ENCODE assay signal across 12 cellular contexts in the genomic region with DNA sequence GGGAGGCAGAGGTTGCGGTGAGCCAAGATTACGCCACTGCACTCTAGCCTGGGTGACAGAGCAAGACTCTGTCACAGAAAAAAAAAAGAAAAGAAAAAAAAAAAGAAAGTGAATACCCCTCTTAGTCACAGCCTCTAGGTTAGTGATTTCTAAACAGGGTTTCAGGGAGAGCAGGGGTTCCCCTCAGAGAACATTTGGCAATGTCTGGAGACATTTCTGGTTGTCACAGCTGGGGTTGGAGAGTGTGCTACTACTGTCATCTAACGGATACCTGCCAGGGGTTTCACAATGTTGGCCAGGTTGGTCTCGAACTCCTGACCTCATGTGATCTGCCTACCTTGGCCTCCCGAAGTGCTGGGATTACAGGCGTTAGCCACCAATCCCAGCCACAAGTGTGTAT. TPM values are rescaled to one million over a fixed set of nuclear protein-coding genes. Genes with fewer than 3 reads are reported as not detected.
DNase-seq lines count a peak whose midpoint lies in the region; ATAC-seq and TF ChIP-seq lines count a peak whose summit lies in the region.
"Not testable (repeated sequence)": the region's sequence is repeated elsewhere in the genome, so short reads cannot be mapped to it uniquely, and the experiment has no call there.
"Had no signal": no experiment of that assay in that cellular context is flagged by ENCODE, and none has a peak within 500 bp of the region (broad histone marks: within the 10 kb centered on the region; RNA-seq: fewer than 3 reads in every experiment).

No MANE protein-coding gene starts in this region.

- H3K9ac ChIP-seq in OCI-LY3 (ENCODE audit: low read length) = not testable (repeated sequence)

- not testable (repeated sequence) for H3K36me3 ChIP-seq in OCI-LY3 (replicated peaks; ENCODE audit: low read depth, low read length)

- not testable (repeated sequence) for H3K27me3 ChIP-seq in OCI-LY3 (ENCODE audit: low read depth, low read length)

- not testable (repeated sequence) for H2AFZ ChIP-seq in OCI-LY3 (ENCODE audit: low read depth, low read length)

- not testable (repeated sequence) for H3K9me3 ChIP-seq in OCI-LY3 (ENCODE audit: insufficient read depth, low read length)

- H3K27me3 Mint-ChIP-seq in natural killer cell treated with Interleukin-12 subunit alpha and Interleukin-12 subunit beta and Interleukin-15 and Interleukin-18, amount 100 ng/mL, for 72 hours = peaks cover 22% of the 10 kb centered on the region in 2 donors

- peak overlapping the region; percentile 61 for H3K4me3 Mint-ChIP-seq in natural killer cell treated with Interleukin-12 subunit alpha and Interleukin-12 subunit beta and Interleukin-15 and Interleukin-18, amount 100 ng/mL, for 72 hours

- H3K4me1 Mint-ChIP-seq in natural killer cell treated with Interleukin-12 subunit alpha and Interleukin-12 subunit beta and Interleukin-15 and Interleukin-18, amount 100 ng/mL, for 72 hours (ENCODE audit: low read depth in 2 of 2) = peaks cover 20 to 21% of the 10 kb centered on the region in 2 donors

- H3K27ac Mint-ChIP-seq in natural killer cell treated with Interleukin-12 subunit alpha and Interleukin-12 subunit beta and Interleukin-15 and Interleukin-18, amount 100 ng/mL, for 72 hours = not testable (repeated sequence)

- H4K20me1 ChIP-seq in OCI-LY3 (ENCODE audit: insufficient read depth, low read length) = not testable (repeated sequence)

- H3K27ac ChIP-seq in OCI-LY3 (ENCODE audit: low read length) = not testable (repeated sequence)

- DNase-seq in GM12865 (ENCODE audit: low read depth) = peak; percentile 75
- not testable (repeated sequence) for DNase-seq in natural killer cell treated with Interleukin-12 subunit alpha and Interleukin-12 subunit beta and Interleukin-15 and Interleukin-18, amount 100 ng/mL, for 72 hours (ENCODE audit: low spot score)

- not testable (repeated sequence) for H3K36me3 Mint-ChIP-seq in natural killer cell treated with Interleukin-12 subunit alpha and Interleukin-12 subunit beta and Interleukin-15 and Interleukin-18, amount 100 ng/mL, for 72 hours

- ATAC-seq in GM18873 (IDR thresholded peaks at IDR 0.05; ENCODE audit: low FRiP score, unreplicated experiment) (peak; percentile 84), GM21360 (IDR thresholded peaks at IDR 0.05; ENCODE audit: unreplicated experiment) (peak; percentile 82), HG02610 (IDR thresholded peaks at IDR 0.05; ENCODE audit: unreplicated experiment) (peak; percentile 87), HG03066 (IDR thresholded peaks at IDR 0.05; ENCODE audit: low read depth, unreplicated experiment) (peak; percentile 57), HG03520 (IDR thresholded peaks at IDR 0.05; ENCODE audit: unreplicated experiment) (peak; percentile 87)
- ATAC-seq in natural killer cell treated with Interleukin-12 subunit alpha and Interleukin-12 subunit beta and Interleukin-15 and Interleukin-18, amount 100 ng/mL, for 72 hours = peak; percentile 85 to 86

- H3K4me1 ChIP-seq in OCI-LY3 (ENCODE audit: low read length) = peaks cover 38% of the 10 kb centered on the region

- not testable (repeated sequence) for H3K9me3 Mint-ChIP-seq in natural killer cell treated with Interleukin-12 subunit alpha and Interleukin-12 subunit beta and Interleukin-15 and Interleukin-18, amount 100 ng/mL, for 72 hours

- not testable (repeated sequence) for H3K4me3 ChIP-seq in GM12865 (ENCODE audit: low read depth, low read length); OCI-LY3 (ENCODE audit: low read length)

- TF ChIP-seq CTCF in GM12865 (IDR thresholded peaks at IDR 0.05; ENCODE audit: insufficient read depth, low read depth, low read length, missing control alignments); OCI-LY3 (IDR thresholded peaks at IDR 0.05; ENCODE audit: low read depth, low read length): not testable (repeated sequence)

- H3K4me2 ChIP-seq in OCI-LY3 (ENCODE audit: low read length) = peak overlapping the region; percentile 59; the same call in 1 of the 2 replicates

- not testable (repeated sequence) for H3K79me2 ChIP-seq in OCI-LY3 (ENCODE audit: low read length)

RNA-seq across cellular contexts. Expression of gene HAND1, which starts 37.5 kb away (rescaled TPM):
- total RNA-seq in natural killer cell treated with Interleukin-12 subunit alpha and Interleukin-12 subunit beta and Interleukin-15 and Interleukin-18, amount 100 ng/mL, for 72 hours = not detected
- total RNA-seq: activated CD4-positive, alpha-beta T cell treated with anti-CD3 and anti-CD28 coated beads, Interleukin-2, amount 10 ng/mL, durations not matched to agents 7 days and 5 days; H4; lower leg skin; ureter had no signal
